Comparison of ENCODE assay signal across 11 cellular contexts in the genomic region with DNA sequence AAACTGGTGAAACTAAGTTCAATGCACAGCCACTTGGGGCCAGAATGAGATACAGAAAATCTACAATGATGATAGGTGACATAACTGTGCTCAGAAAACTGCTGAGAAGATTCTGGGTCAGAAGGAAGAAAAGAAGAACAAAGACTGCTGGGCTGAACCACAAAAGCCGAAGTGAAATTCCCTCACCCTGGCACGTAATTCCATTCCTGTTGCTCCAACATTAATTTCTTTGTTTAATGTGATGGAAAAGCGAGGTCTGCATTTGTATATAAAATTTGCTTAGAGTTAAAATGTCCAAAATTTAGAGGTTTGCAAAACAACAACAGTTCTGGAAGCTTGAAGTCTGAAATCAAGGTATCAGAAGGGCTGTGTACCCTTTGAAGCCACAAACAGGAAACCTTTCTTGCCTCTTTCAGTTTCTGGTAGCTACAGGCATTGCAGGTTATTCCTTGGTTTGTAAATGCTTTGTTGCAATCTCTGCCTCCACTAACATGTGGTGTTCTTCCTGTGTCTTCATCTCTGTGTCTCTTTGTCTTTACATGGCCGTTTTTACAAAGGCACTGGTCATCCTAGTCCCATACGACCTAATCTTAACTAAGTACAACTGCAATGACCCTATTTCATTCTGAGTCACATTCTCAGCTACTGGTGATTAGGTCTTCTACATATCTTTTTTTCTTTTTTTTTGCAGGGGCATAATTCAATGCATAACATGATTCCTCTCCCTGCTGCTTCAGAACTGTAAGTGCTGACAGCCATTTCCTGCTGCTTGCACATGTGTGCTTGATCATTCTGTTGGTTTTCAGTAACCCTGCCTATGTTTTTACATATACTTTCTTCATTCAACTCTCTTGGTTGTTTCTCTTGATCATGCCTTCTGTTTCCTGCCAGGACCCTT.
DNase-seq lines count a peak whose midpoint lies in the region; ATAC-seq, FAIRE-seq and TF ChIP-seq lines count a peak whose summit lies in the region.
"Had no signal": no experiment of that assay in that cellular context is flagged by ENCODE, and none has a peak within 500 bp of the region (broad histone marks: within the 10 kb centered on the region; RNA-seq: fewer than 3 reads in every experiment).

No MANE protein-coding gene starts in this region.

- H3K27ac ChIP-seq in SK-N-MC: peak overlapping the region; percentile 78
- no peak overlapping the region for H3K27ac ChIP-seq in esophagus squamous epithelium
- H3K27ac ChIP-seq: ovary, transverse colon had no signal

- H3K4me1 ChIP-seq in esophagus squamous epithelium: no peaks in the 10 kb centered on the region
- H3K4me1 ChIP-seq: transverse colon had no signal

- DNase-seq in GM12891 (ENCODE audit: insufficient read length, low spot score) (no peak), SK-N-MC (ENCODE audit: low read depth, low spot score) (peak; percentile 6), RCC 7860 (ENCODE audit: low spot score) (no peak), esophagus squamous epithelium (lab: John Stamatoyannopoulos, UW) (no peak), MV-4-11 (lab: John Stamatoyannopoulos, UW) (no peak), D341Med (ENCODE audit: low spot score) (no peak)
- DNase-seq: ovary, transverse colon had no signal

- intact Hi-C loops in esophagus squamous epithelium (cut with DNase I): no loop called here

- H3K27me3 ChIP-seq in esophagus squamous epithelium: no peaks in the 10 kb centered on the region
- H3K27me3 ChIP-seq: ovary, transverse colon had no signal

- H3K9me3 ChIP-seq in SK-N-MC (ENCODE audit: low read depth, low read length) (no peaks in the 10 kb centered on the region), esophagus squamous epithelium (peaks cover 0 to 5% (median 0%) of the 10 kb centered on the region in 3 donors)
- H3K9me3 ChIP-seq: ovary had no signal

- no peak overlapping the region for H3K9ac ChIP-seq in SK-N-MC (ENCODE audit: insufficient read length)

- FAIRE-seq in GM12891 (lab: Jason Lieb, UNC) (peak; percentile 92), RCC 7860 (lab: Jason Lieb, UNC) (no peak)
- FAIRE-seq: keratinocyte had no signal

- ATAC-seq in GM19455 (IDR thresholded peaks at IDR 0.05; ENCODE audit: unreplicated experiment) (peak; percentile 78), HG03025 (IDR thresholded peaks at IDR 0.05; ENCODE audit: low FRiP score, unreplicated experiment) (peak; percentile 93)

- TF ChIP-seq POLR2A in GM12891 (IDR thresholded peaks at IDR 0.05; ENCODE audit: low read depth, low read length): no peak
- no peak for TF ChIP-seq POLR2A in esophagus squamous epithelium (IDR thresholded peaks at IDR 0.05)

- 42 to 45% methylated on average over 5 of the region's 5 CpGs for WGBS in esophagus squamous epithelium, 2 donors

- H3K36me3 ChIP-seq in SK-N-MC (ENCODE audit: insufficient read depth, low read length) (no peaks in the 10 kb centered on the region), esophagus squamous epithelium (no peaks in the 10 kb centered on the region)
- H3K36me3 ChIP-seq: ovary, transverse colon had no signal

- H3K4me3 ChIP-seq in SK-N-MC: peak overlapping the region; percentile 62
- no peak overlapping the region for H3K4me3 ChIP-seq in esophagus squamous epithelium
- H3K4me3 ChIP-seq: ovary, transverse colon had no signal

- TF ChIP-seq CTCF in esophagus squamous epithelium (IDR thresholded peaks at IDR 0.05): no peak

TF ChIP-seq in GM12891, 5 proteins besides CTCF, POLR2A, EP300 and RAD21:
- 0 out of 2 replicates have a peak, but pooled peaks have one; percentile 23 for TF ChIP-seq TAF1 (IDR thresholded peaks at IDR 0.05; ENCODE audit: low read depth, low read length)
- TF ChIP-seq POU2F2 (IDR thresholded peaks at IDR 0.05; ENCODE audit: low read depth, low read length): no peak
- peak; percentile 67 for TF ChIP-seq SPI1 (IDR thresholded peaks at IDR 0.05; ENCODE audit: low read depth, low read length)
TF ChIP-seq in GM12891: peak in this region for 2.
